ENCODE assay signal across 15 cellular contexts in genomic region chr11:61879152-61879551, GRCh38. TPM values are rescaled to one million over a fixed set of nuclear protein-coding genes. Genes with fewer than 3 reads are reported as not detected.
DNase-seq lines count a peak whose midpoint lies in the region; ATAC-seq and TF ChIP-seq lines count a peak whose summit lies in the region.
"Had no signal": no experiment of that assay in that cellular context is flagged by ENCODE, and none has a peak within 500 bp of the region (broad histone marks: within the 10 kb centered on the region; RNA-seq: fewer than 3 reads in every experiment).

No MANE protein-coding gene starts in this region.

- ATAC-seq in memory B cell (ENCODE audit: low read depth) (no peak), T-cell (replicated peaks in 1 of 4) (no peak)
- ATAC-seq in stimulated activated memory B cell treated with anti-CD40 and anti-IgM and Interleukin-4, amounts not matched to agents 10 μg/mL and 1 μg/mL and 100 μg/mL, for 72 hours = no peak
- no peak for ATAC-seq in CD8-positive, alpha-beta T cell
- ATAC-seq: A549, HCT116 had no signal

- H3K27me3 Mint-ChIP-seq in memory B cell (no peaks in the 10 kb centered on the region), T-cell (no peaks in the 10 kb centered on the region)
- H3K27me3 Mint-ChIP-seq in stimulated activated memory B cell treated with anti-CD40 and anti-IgM and Interleukin-4, amounts not matched to agents 10 μg/mL and 1 μg/mL and 100 μg/mL, for 72 hours = no peaks in the 10 kb centered on the region
- no peaks in the 10 kb centered on the region for H3K27me3 Mint-ChIP-seq in CD8-positive, alpha-beta T cell (ENCODE audit: low read depth)

- BruUV-seq in OCI-LY7 (replicated peaks; lab: Mats Ljungman, UMichigan) = no TSS peak

- H3K27ac Mint-ChIP-seq in memory B cell (no peak overlapping the region), T-cell (no peak overlapping the region)
- peak overlapping the region; percentile 90 for H3K27ac Mint-ChIP-seq in stimulated activated memory B cell treated with anti-CD40 and anti-IgM and Interleukin-4, amounts not matched to agents 10 μg/mL and 1 μg/mL and 100 μg/mL, for 72 hours
- H3K27ac Mint-ChIP-seq in CD8-positive, alpha-beta T cell = no peak overlapping the region
- H3K27ac Mint-ChIP-seq: CD4-positive, CD25-positive, alpha-beta regulatory T cell had no signal

- H3K4me3 ChIP-seq in DOHH2 (ENCODE audit: low read length) (peak overlapping the region; percentile 86), OCI-LY7 (ENCODE audit: low read depth, low read length, poor library complexity, severe bottlenecking) (peak overlapping the region; percentile 85)
- H3K4me3 ChIP-seq in CD8-positive, alpha-beta T cell (ENCODE audit: low read depth, low read length) = no peak overlapping the region
- H3K4me3 ChIP-seq: A549 had no signal

- H3K4me1 ChIP-seq in DOHH2 (ENCODE audit: control insufficient read depth, low read length) = peaks cover 61% of the 10 kb centered on the region
- H3K4me1 ChIP-seq in OCI-LY7 (ENCODE audit: insufficient read depth, low read length, poor library complexity, severe bottlenecking) = peaks cover 55% of the 10 kb centered on the region
- H3K4me1 ChIP-seq in CD8-positive, alpha-beta T cell (ENCODE audit: insufficient read depth, low read length) = no peaks in the 10 kb centered on the region

- H3K79me2 ChIP-seq in DOHH2 (ENCODE audit: control insufficient read depth, low read length) (peaks cover 18% of the 10 kb centered on the region), OCI-LY7 (ENCODE audit: insufficient read depth, low read depth, low read length) (peaks cover 15% of the 10 kb centered on the region; the same call in 1 of the 2 replicates)

- H4K20me1 ChIP-seq in DOHH2 (ENCODE audit: control insufficient read depth, insufficient read depth, low read depth, low read length) (no peaks in the 10 kb centered on the region), OCI-LY7 (ENCODE audit: insufficient read depth, low read length) (no peaks in the 10 kb centered on the region)

- POLR2A ChIA-PET in OCI-LY7 (lab: Charles Lee) = interaction anchor here (0.6 to 2.4 kb wide), 5 partner anchors 14 to 86 kb away, joined by 3 to 11 read pairs (median 8); no protein-coding TSS in a partner anchor
- POLR2A ChIA-PET in T-cell (lab: Charles Lee) = no interaction called here
- POLR2A ChIA-PET in CD8-positive, alpha-beta T cell (lab: Charles Lee) = no interaction called here

- H2AFZ ChIP-seq in OCI-LY7 (ENCODE audit: low read length) = peak overlapping the region; percentile 45; the same call in 1 of the 2 replicates

- H3K36me3 Mint-ChIP-seq in memory B cell = peaks cover 4% of the 10 kb centered on the region
- peaks cover 26% of the 10 kb centered on the region for H3K36me3 Mint-ChIP-seq in stimulated activated memory B cell treated with anti-CD40 and anti-IgM and Interleukin-4, amounts not matched to agents 10 μg/mL and 1 μg/mL and 100 μg/mL, for 72 hours
- H3K36me3 Mint-ChIP-seq in T-cell = no peaks in the 10 kb centered on the region
- H3K36me3 Mint-ChIP-seq in CD8-positive, alpha-beta T cell = no peaks in the 10 kb centered on the region
- H3K36me3 Mint-ChIP-seq: CD4-positive, CD25-positive, alpha-beta regulatory T cell had no signal

- intact Hi-C loops in OCI-LY7 (cut with micrococcal nuclease; ENCODE audit: unreplicated experiment) = no loop called here
- intact Hi-C loops in CD8-positive, alpha-beta T cell (cut with DNase I, micrococcal nuclease) = no loop called here

- H3K9me3 Mint-ChIP-seq in memory B cell (no peaks in the 10 kb centered on the region), T-cell (no peaks in the 10 kb centered on the region)
- no peaks in the 10 kb centered on the region for H3K9me3 Mint-ChIP-seq in stimulated activated memory B cell treated with anti-CD40 and anti-IgM and Interleukin-4, amounts not matched to agents 10 μg/mL and 1 μg/mL and 100 μg/mL, for 72 hours
- H3K9me3 Mint-ChIP-seq in CD8-positive, alpha-beta T cell = no peaks in the 10 kb centered on the region
- H3K9me3 Mint-ChIP-seq: CD4-positive, CD25-positive, alpha-beta regulatory T cell had no signal

- peak overlapping the region; percentile 97 for H3K4me2 ChIP-seq in DOHH2 (ENCODE audit: low read length)
- H3K4me2 ChIP-seq in OCI-LY7 (ENCODE audit: low read length) = peak overlapping the region; percentile 97
- H3K4me2 ChIP-seq: A549 had no signal

- no peaks in the 10 kb centered on the region for H3K9me2 ChIP-seq in DOHH2 (replicated peaks; ENCODE audit: control insufficient read depth, low read length)
- no peaks in the 10 kb centered on the region for H3K9me2 ChIP-seq in OCI-LY7 (ENCODE audit: insufficient read depth, low read length)

- peak overlapping the region; percentile 98 for H3K27ac ChIP-seq in DOHH2 (ENCODE audit: low read depth, low read length)
- peak overlapping the region; percentile 94 for H3K27ac ChIP-seq in OCI-LY7 (ENCODE audit: low read depth, low read length, poor library complexity, severe bottlenecking)
- no peak overlapping the region for H3K27ac ChIP-seq in CD8-positive, alpha-beta T cell (ENCODE audit: low read depth, low read length)
- H3K27ac ChIP-seq: A549 had no signal

- H3K9me3 ChIP-seq in DOHH2 (ENCODE audit: control insufficient read depth, insufficient read depth, low read length) = no peaks in the 10 kb centered on the region
- no peaks in the 10 kb centered on the region for H3K9me3 ChIP-seq in OCI-LY7 (ENCODE audit: low read length)
- H3K9me3 ChIP-seq in CD8-positive, alpha-beta T cell (ENCODE audit: low read length) = no peaks in the 10 kb centered on the region
- H3K9me3 ChIP-seq: A549 had no signal

- no peaks in the 10 kb centered on the region for H3K27me3 ChIP-seq in DOHH2 (ENCODE audit: control insufficient read depth, low read length)
- no peaks in the 10 kb centered on the region for H3K27me3 ChIP-seq in CD8-positive, alpha-beta T cell (ENCODE audit: insufficient read depth, low read length)

- H3K4me1 Mint-ChIP-seq in memory B cell (peaks cover 43% of the 10 kb centered on the region), T-cell (peaks cover 0 to 4% (median 0%) of the 10 kb centered on the region in 3 donors)
- H3K4me1 Mint-ChIP-seq in stimulated activated memory B cell treated with anti-CD40 and anti-IgM and Interleukin-4, amounts not matched to agents 10 μg/mL and 1 μg/mL and 100 μg/mL, for 72 hours = peaks cover 57% of the 10 kb centered on the region
- no peaks in the 10 kb centered on the region for H3K4me1 Mint-ChIP-seq in CD8-positive, alpha-beta T cell (ENCODE audit: low read depth)
- H3K4me1 Mint-ChIP-seq: CD4-positive, CD25-positive, alpha-beta regulatory T cell had no signal

- H3F3A ChIP-seq in DOHH2 (ENCODE audit: control insufficient read depth, insufficient read depth) = peaks cover 15% of the 10 kb centered on the region

- DNase-seq in OCI-LY7 (ENCODE audit: low spot score) (no peak), memory B cell (ENCODE audit: low spot score in 2 of 2) (no peak), T-cell (no peak), globus pallidus (ENCODE audit: low spot score) (no peak)
- DNase-seq in CD8-positive, alpha-beta T cell = no peak
- DNase-seq: Calu3; CD4-positive, CD25-positive, alpha-beta regulatory T cell; DMS 273 treated with DMSO at 0.1 percent for 48 hours; IMR-90; KG1 had no signal

- CTCF ChIA-PET in OCI-LY7 (lab: Charles Lee; ENCODE audit: unreplicated experiment) (interaction anchor here (0.6 to 2.7 kb wide), 3 partner anchors 9 to 83 kb away, joined by 3 to 13 read pairs (median 4); no protein-coding TSS in a partner anchor), T-cell (lab: Charles Lee) (no interaction called here)
- CTCF ChIA-PET in CD8-positive, alpha-beta T cell (lab: Charles Lee) = interaction anchor here (0.5 to 1.8 kb wide), 4 partner anchors 69 to 234 kb away, joined by 3 to 8 read pairs (median 3); no protein-coding TSS in a partner anchor

- TF ChIP-seq CTCF in DOHH2 (IDR thresholded peaks at IDR 0.05; ENCODE audit: low read depth, low read length, poor library complexity, severe bottlenecking) (no peak), OCI-LY7 (conservative IDR thresholded peaks at IDR 0.05; ENCODE audit: low read length) (no peak)
- TF ChIP-seq CTCF in CD8-positive, alpha-beta T cell (IDR thresholded peaks at IDR 0.05) = no peak

- peaks cover 21% of the 10 kb centered on the region for H3K36me3 ChIP-seq in DOHH2 (ENCODE audit: control insufficient read depth, low read length)
- peaks cover 29% of the 10 kb centered on the region; the same call in 1 of the 2 replicates for H3K36me3 ChIP-seq in OCI-LY7 (ENCODE audit: insufficient read depth, low read length)
- H3K36me3 ChIP-seq in CD8-positive, alpha-beta T cell (ENCODE audit: insufficient read depth, low read length) = no peaks in the 10 kb centered on the region

- peak overlapping the region; percentile 54 for H3K4me3 Mint-ChIP-seq in memory B cell
- peak overlapping the region; percentile 74 for H3K4me3 Mint-ChIP-seq in stimulated activated memory B cell treated with anti-CD40 and anti-IgM and Interleukin-4, amounts not matched to agents 10 μg/mL and 1 μg/mL and 100 μg/mL, for 72 hours
- no peak overlapping the region for H3K4me3 Mint-ChIP-seq in T-cell
- no peak overlapping the region for H3K4me3 Mint-ChIP-seq in CD8-positive, alpha-beta T cell
- H3K4me3 Mint-ChIP-seq: CD4-positive, CD25-positive, alpha-beta regulatory T cell had no signal

RNA-seq across cellular contexts. Expression of gene FADS3, which starts 12.2 kb away (rescaled TPM):
- 168 and 191 TPM in 2 replicates for total RNA-seq in OCI-LY7 (2014; rRNA removed; shearing (Covaris generic))
- total RNA-seq in OCI-LY7 (2022) (103 and 143 TPM in 2 replicates), T-cell (10 to 100 TPM in 3 of 5 donors, 1 to 10 TPM in 2; 6.5 to 17.1 (median 10.5) TPM)
- 10 to 100 TPM; 11.5 to 14.9 TPM for total RNA-seq in CD8-positive, alpha-beta T cell

RNA-seq across cellular contexts. Expression of gene RAB3IL1, which starts 38.2 kb away (rescaled TPM):
- total RNA-seq in OCI-LY7 (2014; rRNA removed; shearing (Covaris generic)) = not detected in 2 replicates
- total RNA-seq in OCI-LY7 (2022) (not detected in 2 replicates), T-cell (under 1 TPM in 2 of 5 donors, not detected in 3; 0.12 to 0.28 TPM)
- total RNA-seq in CD8-positive, alpha-beta T cell = not detected
- total RNA-seq: CD4-positive, CD25-positive, alpha-beta regulatory T cell had no signal

RNA-seq across cellular contexts. Expression of gene FADS2, which starts 51.1 kb away (rescaled TPM):
- total RNA-seq in OCI-LY7 (2014; rRNA removed; shearing (Covaris generic)) = 0.31 and 0.95 TPM in 2 replicates
- total RNA-seq in OCI-LY7 (2022) (2.3 and 2.8 TPM in 2 replicates), T-cell (10 to 100 TPM in 1 of 5 donors, 1 to 10 TPM in 4; 1.9 to 20.9 (median 2.7) TPM)
- under 1 TPM; 0.31 to 0.52 TPM for total RNA-seq in CD8-positive, alpha-beta T cell
- total RNA-seq: HT-29 had no signal

Comparison
In these comparisons a context has a peak if more than half of its experiments do, and no peak if none do; other contexts are left out.
1. H3K4me3 Mint-ChIP-seq: peak in memory B cell (single experiment) and stimulated activated memory B cell treated with anti-CD40 and anti-IgM and Interleukin-4, amounts not matched to agents 10 μg/mL and 1 μg/mL and 100 μg/mL, for 72 hours (single experiment); none in T-cell (0 of 3) and CD8-positive, alpha-beta T cell (single experiment).
2. RNA of gene FADS3, which starts 12.2 kb away (total RNA-seq): 103 to 191 TPM in OCI-LY7; 11.5 to 14.9 TPM in CD8-positive, alpha-beta T cell and 6.5 to 17.1 TPM in T-cell; every median in the first group is over 4 times any median in the second.
3. CTCF ChIA-PET loops: an anchor here in OCI-LY7 (0.6 to 2.7 kb wide) and CD8-positive, alpha-beta T cell (0.5 to 1.8 kb wide); none called in T-cell.